1 cellular context compared by ENCODE assay signal in the genomic region with DNA sequence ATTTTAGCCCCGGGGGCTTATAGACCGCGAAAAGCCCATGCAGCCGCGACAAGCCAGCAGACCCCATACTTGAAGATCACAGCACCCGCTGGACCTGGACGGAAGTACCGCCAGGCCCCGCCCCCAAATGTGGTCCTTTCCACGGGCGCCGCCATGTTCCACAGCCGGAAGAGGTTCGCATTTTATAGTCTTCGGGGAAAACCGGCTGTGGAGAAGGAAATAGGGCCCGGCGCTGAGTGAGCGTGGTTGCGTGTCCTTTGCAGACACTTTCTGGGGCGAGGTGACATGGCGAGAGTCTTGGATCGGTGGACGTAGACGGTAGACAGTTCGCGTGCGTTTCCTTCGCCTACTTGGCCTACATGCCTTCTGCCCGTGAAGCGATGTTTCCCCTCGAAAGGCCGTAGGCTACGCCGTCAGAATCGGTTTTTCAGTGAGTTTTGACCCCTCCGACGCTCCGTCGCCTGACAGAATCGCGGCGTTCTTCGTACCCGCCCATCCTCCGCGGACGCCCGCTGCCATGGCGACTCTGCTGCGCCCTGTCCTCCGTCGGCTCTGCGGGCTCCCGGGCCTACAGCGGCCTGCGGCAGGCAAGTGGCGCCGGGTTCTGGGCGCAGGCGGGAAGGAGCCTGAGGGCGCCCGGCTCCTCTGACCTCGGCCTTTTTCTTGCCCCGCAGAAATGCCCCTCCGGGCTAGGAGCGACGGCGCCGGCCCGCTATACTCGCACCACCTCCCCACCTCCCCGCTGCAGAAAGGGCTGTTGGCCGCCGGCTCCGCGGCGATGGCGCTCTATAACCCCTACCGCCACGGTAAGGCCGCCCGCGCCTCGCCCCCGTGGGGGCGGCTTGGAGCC.
TF ChIP-seq lines count a peak whose summit lies in the region.

A gene (plus strand): TSS at position 498 of the 850 bp plus-strand sequence. CDS start 20 bp downstream, at position 518.
A gene with protein sequence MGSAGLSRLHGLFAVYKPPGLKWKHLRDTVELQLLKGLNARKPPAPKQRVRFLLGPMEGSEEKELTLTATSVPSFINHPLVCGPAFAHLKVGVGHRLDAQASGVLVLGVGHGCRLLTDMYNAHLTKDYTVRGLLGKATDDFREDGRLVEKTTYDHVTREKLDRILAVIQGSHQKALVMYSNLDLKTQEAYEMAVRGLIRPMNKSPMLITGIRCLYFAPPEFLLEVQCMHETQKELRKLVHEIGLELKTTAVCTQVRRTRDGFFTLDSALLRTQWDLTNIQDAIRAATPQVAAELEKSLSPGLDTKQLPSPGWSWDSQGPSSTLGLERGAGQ (minus strand): TSS at position 106 of the 850 bp plus-strand sequence. CDS start 39 bp downstream, at position 67.

TF ChIP-seq in K562, 482 proteins besides CTCF, POLR2A, EP300 and RAD21 (continued from another document and continues in another):
- TF ChIP-seq ESRRB (CRISPR knock-in tag; IDR thresholded peaks at IDR 0.05; ENCODE audit: borderline replicate concordance) (no peak), CTBP1 (IDR thresholded peaks at IDR 0.05; ENCODE audit: borderline replicate concordance) (no peak), ZNF184 (CRISPR knock-in tag; IDR thresholded peaks at IDR 0.05) (no peak), GTF2A2 (tag; IDR thresholded peaks at IDR 0.05) (peak; percentile 78), ZNF644 (tag; IDR thresholded peaks at IDR 0.05; ENCODE audit: low read depth) (no peak), GTF2E2 (tag; IDR thresholded peaks at IDR 0.05) (no peak), POU5F1 (IDR thresholded peaks at IDR 0.05; ENCODE audit: borderline replicate concordance, low read depth, low read length, partially characterized antibody) (peak; percentile 97), BDP1 (IDR thresholded peaks at IDR 0.05; ENCODE audit: insufficient read depth, insufficient read length) (no peak), ZNF311 (CRISPR knock-in tag; IDR thresholded peaks at IDR 0.05) (peak; percentile 68; the same call in 1 of the 2 replicates), HIVEP1 (CRISPR knock-in tag; IDR thresholded peaks at IDR 0.05) (no peak), WHSC1 (IDR thresholded peaks at IDR 0.05; ENCODE audit: low read length) (no peak), RUNX1 (IDR thresholded peaks at IDR 0.05; ENCODE audit: low read depth) (no peak), ZNF217 (CRISPR knock-in tag; IDR thresholded peaks at IDR 0.05) (no peak), RBM15 (IDR thresholded peaks at IDR 0.05; ENCODE audit: insufficient read depth, low read length) (0 out of 2 replicates have a peak, but pooled peaks have one; percentile 68), ZNF445 (CRISPR knock-in tag; IDR thresholded peaks at IDR 0.05; ENCODE audit: low read depth) (0 out of 2 replicates have a peak, but pooled peaks have one; percentile 47), KLF1 (tag; IDR thresholded peaks at IDR 0.05) (peak; percentile 92), ZNF436 (CRISPR knock-in tag; IDR thresholded peaks at IDR 0.05) (peak; percentile 45; the same call in 1 of the 2 replicates), ZFP1 (CRISPR knock-in tag; IDR thresholded peaks at IDR 0.05) (no peak), SETDB1 (IDR thresholded peaks at IDR 0.05; ENCODE audit: low read length) (peak; percentile 16), HMG20A (CRISPR knock-in tag; conservative IDR thresholded peaks at IDR 0.05) (peak; percentile 24; the same call in 1 of the 2 replicates), PYGO2 (tag; IDR thresholded peaks at IDR 0.05) (peak; percentile 88), NUFIP1 (IDR thresholded peaks at IDR 0.05; ENCODE audit: partially characterized antibody) (no peak), SRSF7 (optimal IDR thresholded peaks at IDR 0.05; ENCODE audit: low read depth, low read length) (no peak), DPF2 (IDR thresholded peaks at IDR 0.05) (no peak), ARID1B (IDR thresholded peaks at IDR 0.05) (no peak)
- TF ChIP-seq, protein P1, sequence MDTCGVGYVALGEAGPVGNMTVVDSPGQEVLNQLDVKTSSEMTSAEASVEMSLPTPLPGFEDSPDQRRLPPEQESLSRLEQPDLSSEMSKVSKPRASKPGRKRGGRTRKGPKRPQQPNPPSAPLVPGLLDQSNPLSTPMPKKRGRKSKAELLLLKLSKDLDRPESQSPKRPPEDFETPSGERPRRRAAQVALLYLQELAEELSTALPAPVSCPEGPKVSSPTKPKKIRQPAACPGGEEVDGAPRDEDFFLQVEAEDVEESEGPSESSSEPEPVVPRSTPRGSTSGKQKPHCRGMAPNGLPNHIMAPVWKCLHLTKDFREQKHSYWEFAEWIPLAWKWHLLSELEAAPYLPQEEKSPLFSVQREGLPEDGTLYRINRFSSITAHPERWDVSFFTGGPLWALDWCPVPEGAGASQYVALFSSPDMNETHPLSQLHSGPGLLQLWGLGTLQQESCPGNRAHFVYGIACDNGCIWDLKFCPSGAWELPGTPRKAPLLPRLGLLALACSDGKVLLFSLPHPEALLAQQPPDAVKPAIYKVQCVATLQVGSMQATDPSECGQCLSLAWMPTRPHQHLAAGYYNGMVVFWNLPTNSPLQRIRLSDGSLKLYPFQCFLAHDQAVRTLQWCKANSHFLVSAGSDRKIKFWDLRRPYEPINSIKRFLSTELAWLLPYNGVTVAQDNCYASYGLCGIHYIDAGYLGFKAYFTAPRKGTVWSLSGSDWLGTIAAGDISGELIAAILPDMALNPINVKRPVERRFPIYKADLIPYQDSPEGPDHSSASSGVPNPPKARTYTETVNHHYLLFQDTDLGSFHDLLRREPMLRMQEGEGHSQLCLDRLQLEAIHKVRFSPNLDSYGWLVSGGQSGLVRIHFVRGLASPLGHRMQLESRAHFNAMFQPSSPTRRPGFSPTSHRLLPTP (IDR thresholded peaks at IDR 0.05; ENCODE audit: borderline replicate concordance, extremely low read depth, insufficient read length) = no peak
- TF ChIP-seq, protein P2, sequence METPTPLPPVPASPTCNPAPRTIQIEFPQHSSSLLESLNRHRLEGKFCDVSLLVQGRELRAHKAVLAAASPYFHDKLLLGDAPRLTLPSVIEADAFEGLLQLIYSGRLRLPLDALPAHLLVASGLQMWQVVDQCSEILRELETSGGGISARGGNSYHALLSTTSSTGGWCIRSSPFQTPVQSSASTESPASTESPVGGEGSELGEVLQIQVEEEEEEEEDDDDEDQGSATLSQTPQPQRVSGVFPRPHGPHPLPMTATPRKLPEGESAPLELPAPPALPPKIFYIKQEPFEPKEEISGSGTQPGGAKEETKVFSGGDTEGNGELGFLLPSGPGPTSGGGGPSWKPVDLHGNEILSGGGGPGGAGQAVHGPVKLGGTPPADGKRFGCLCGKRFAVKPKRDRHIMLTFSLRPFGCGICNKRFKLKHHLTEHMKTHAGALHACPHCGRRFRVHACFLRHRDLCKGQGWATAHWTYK (CRISPR knock-in tag; IDR thresholded peaks at IDR 0.05) = peak; percentile 91
- TF ChIP-seq, protein P3, sequence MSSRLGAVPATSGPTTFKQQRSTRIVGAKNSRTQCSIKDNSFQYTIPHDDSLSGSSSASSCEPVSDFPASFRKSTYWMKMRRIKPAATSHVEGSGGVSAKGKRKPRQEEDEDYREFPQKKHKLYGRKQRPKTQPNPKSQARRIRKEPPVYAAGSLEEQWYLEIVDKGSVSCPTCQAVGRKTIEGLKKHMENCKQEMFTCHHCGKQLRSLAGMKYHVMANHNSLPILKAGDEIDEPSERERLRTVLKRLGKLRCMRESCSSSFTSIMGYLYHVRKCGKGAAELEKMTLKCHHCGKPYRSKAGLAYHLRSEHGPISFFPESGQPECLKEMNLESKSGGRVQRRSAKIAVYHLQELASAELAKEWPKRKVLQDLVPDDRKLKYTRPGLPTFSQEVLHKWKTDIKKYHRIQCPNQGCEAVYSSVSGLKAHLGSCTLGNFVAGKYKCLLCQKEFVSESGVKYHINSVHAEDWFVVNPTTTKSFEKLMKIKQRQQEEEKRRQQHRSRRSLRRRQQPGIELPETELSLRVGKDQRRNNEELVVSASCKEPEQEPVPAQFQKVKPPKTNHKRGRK (tag; IDR thresholded peaks at IDR 0.05) = no peak
- TF ChIP-seq, protein P4, sequence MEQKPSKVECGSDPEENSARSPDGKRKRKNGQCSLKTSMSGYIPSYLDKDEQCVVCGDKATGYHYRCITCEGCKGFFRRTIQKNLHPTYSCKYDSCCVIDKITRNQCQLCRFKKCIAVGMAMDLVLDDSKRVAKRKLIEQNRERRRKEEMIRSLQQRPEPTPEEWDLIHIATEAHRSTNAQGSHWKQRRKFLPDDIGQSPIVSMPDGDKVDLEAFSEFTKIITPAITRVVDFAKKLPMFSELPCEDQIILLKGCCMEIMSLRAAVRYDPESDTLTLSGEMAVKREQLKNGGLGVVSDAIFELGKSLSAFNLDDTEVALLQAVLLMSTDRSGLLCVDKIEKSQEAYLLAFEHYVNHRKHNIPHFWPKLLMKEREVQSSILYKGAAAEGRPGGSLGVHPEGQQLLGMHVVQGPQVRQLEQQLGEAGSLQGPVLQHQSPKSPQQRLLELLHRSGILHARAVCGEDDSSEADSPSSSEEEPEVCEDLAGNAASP (IDR thresholded peaks at IDR 0.05) = no peak
- TF ChIP-seq, protein P5, sequence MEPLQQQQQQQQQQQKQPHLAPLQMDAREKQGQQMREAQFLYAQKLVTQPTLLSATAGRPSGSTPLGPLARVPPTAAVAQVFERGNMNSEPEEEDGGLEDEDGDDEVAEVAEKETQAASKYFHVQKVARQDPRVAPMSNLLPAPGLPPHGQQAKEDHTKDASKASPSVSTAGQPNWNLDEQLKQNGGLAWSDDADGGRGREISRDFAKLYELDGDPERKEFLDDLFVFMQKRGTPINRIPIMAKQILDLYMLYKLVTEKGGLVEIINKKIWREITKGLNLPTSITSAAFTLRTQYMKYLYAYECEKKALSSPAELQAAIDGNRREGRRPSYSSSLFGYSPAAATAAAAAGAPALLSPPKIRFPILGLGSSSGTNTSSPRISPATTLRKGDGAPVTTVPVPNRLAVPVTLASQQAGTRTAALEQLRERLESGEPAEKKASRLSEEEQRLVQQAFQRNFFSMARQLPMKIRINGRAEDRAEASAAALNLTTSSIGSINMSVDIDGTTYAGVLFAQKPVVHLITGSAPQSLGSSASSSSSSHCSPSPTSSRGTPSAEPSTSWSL (CRISPR knock-in tag; IDR thresholded peaks at IDR 0.05; ENCODE audit: borderline replicate concordance) = peak; percentile 96
- TF ChIP-seq, protein P6, sequence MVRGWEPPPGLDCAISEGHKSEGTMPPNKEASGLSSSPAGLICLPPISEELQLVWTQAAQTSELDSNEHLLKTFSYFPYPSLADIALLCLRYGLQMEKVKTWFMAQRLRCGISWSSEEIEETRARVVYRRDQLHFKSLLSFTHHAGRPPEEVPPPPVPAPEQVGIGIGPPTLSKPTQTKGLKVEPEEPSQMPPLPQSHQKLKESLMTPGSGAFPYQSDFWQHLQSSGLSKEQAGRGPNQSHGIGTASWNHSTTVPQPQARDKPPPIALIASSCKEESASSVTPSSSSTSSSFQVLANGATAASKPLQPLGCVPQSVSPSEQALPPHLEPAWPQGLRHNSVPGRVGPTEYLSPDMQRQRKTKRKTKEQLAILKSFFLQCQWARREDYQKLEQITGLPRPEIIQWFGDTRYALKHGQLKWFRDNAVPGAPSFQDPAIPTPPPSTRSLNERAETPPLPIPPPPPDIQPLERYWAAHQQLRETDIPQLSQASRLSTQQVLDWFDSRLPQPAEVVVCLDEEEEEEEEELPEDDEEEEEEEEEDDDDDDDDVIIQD (CRISPR knock-in tag; IDR thresholded peaks at IDR 0.05) = peak; percentile 78; the same call in 1 of the 2 replicates
- TF ChIP-seq, protein P7, sequence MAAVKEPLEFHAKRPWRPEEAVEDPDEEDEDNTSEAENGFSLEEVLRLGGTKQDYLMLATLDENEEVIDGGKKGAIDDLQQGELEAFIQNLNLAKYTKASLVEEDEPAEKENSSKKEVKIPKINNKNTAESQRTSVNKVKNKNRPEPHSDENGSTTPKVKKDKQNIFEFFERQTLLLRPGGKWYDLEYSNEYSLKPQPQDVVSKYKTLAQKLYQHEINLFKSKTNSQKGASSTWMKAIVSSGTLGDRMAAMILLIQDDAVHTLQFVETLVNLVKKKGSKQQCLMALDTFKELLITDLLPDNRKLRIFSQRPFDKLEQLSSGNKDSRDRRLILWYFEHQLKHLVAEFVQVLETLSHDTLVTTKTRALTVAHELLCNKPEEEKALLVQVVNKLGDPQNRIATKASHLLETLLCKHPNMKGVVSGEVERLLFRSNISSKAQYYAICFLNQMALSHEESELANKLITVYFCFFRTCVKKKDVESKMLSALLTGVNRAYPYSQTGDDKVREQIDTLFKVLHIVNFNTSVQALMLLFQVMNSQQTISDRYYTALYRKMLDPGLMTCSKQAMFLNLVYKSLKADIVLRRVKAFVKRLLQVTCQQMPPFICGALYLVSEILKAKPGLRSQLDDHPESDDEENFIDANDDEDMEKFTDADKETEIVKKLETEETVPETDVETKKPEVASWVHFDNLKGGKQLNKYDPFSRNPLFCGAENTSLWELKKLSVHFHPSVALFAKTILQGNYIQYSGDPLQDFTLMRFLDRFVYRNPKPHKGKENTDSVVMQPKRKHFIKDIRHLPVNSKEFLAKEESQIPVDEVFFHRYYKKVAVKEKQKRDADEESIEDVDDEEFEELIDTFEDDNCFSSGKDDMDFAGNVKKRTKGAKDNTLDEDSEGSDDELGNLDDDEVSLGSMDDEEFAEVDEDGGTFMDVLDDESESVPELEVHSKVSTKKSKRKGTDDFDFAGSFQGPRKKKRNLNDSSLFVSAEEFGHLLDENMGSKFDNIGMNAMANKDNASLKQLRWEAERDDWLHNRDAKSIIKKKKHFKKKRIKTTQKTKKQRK (IDR thresholded peaks at IDR 0.05; ENCODE audit: borderline replicate concordance, low read depth, low read length) = 0 out of 2 replicates have a peak, but pooled peaks have one; percentile 44
- TF ChIP-seq, protein P8, sequence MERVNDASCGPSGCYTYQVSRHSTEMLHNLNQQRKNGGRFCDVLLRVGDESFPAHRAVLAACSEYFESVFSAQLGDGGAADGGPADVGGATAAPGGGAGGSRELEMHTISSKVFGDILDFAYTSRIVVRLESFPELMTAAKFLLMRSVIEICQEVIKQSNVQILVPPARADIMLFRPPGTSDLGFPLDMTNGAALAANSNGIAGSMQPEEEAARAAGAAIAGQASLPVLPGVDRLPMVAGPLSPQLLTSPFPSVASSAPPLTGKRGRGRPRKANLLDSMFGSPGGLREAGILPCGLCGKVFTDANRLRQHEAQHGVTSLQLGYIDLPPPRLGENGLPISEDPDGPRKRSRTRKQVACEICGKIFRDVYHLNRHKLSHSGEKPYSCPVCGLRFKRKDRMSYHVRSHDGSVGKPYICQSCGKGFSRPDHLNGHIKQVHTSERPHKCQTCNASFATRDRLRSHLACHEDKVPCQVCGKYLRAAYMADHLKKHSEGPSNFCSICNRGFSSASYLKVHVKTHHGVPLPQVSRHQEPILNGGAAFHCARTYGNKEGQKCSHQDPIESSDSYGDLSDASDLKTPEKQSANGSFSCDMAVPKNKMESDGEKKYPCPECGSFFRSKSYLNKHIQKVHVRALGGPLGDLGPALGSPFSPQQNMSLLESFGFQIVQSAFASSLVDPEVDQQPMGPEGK (CRISPR knock-in tag; IDR thresholded peaks at IDR 0.05; ENCODE audit: borderline replicate concordance) = no peak
